Comparison of ENCODE assay signal across 8 cellular contexts in genomic region chr18:13218376-13219011, GRCh38. TPM values are rescaled to one million over a fixed set of nuclear protein-coding genes. Genes with fewer than 3 reads are reported as not detected.
DNase-seq lines count a peak whose midpoint lies in the region; ATAC-seq and TF ChIP-seq lines count a peak whose summit lies in the region.

Gene LDLRAD4 (plus strand): TSS chr18:13218760.

- H3K4me1 Mint-ChIP-seq in activated CD8-positive, alpha-beta T cell treated with anti-CD3 and anti-CD28 coated beads for 36 hours (ENCODE audit: low read depth): peaks cover 43% of the 10 kb centered on the region
- H3K4me1 Mint-ChIP-seq in endothelial cell (ENCODE audit: unreplicated experiment): peaks cover 46% of the 10 kb centered on the region

- POLR2A ChIA-PET in BJ (lab: Charles Lee): no interaction called here
- POLR2A ChIA-PET in activated CD8-positive, alpha-beta T cell treated with anti-CD3 and anti-CD28 coated beads for 36 hours (lab: Charles Lee): interaction anchor here (0.6 to 1.9 kb wide), 8 partner anchors 11 to 237 kb away, joined by 3 to 14 read pairs (median 3); no protein-coding TSS in a partner anchor

- H3K4me3 ChIP-seq in BJ (ENCODE audit: low read depth, low read length) (peak within 1 kb of the TSS; percentile 23), mucosa of stomach (ENCODE audit: low read length) (no peak within 1 kb of the TSS)

- peak within 1 kb of the TSS; percentile 53 for H3K9ac ChIP-seq in mucosa of stomach (ENCODE audit: low read length)

- no peaks in the 10 kb centered on the region for H3K9me3 Mint-ChIP-seq in activated CD8-positive, alpha-beta T cell treated with anti-CD3 and anti-CD28 coated beads for 36 hours
- no peaks in the 10 kb centered on the region for H3K9me3 Mint-ChIP-seq in endothelial cell (ENCODE audit: unreplicated experiment)

- H3K36me3 ChIP-seq in BJ (ENCODE audit: control insufficient read depth, insufficient read depth, low read length): no peaks in the 10 kb centered on the region
- 0 out of 2 replicates have a peak, but pooled peaks cover 6% of the 10 kb centered on the region for H3K36me3 ChIP-seq in KOPT-K1 (ENCODE audit: insufficient read depth, low read length)
- H3K36me3 ChIP-seq in mucosa of stomach (ENCODE audit: control insufficient read depth, insufficient read depth, low read length): no peaks in the 10 kb centered on the region

- peaks cover 31% of the 10 kb centered on the region for H3K4me1 ChIP-seq in mucosa of stomach (ENCODE audit: control insufficient read depth, insufficient read depth, low read length)

- intact Hi-C loops in activated CD8-positive, alpha-beta T cell treated with anti-CD3 and anti-CD28 coated beads for 36 hours (cut with micrococcal nuclease): loop anchor here (5.0 to 10.0 kb wide), 4 partner anchors 49 to 414 kb away; no protein-coding TSS in a partner anchor

- H3K36me3 Mint-ChIP-seq in activated CD8-positive, alpha-beta T cell treated with anti-CD3 and anti-CD28 coated beads for 36 hours (ENCODE audit: low read depth): peaks cover 4% of the 10 kb centered on the region
- H3K36me3 Mint-ChIP-seq in endothelial cell (ENCODE audit: low read depth, unreplicated experiment): peaks cover 7% of the 10 kb centered on the region

- peak within 1 kb of the TSS; percentile 86 for H3K27ac ChIP-seq in KOPT-K1 (ENCODE audit: low read depth, low read length, poor library complexity, severe bottlenecking)

- peak within 1 kb of the TSS; percentile 78 for H3K4me3 Mint-ChIP-seq in activated CD8-positive, alpha-beta T cell treated with anti-CD3 and anti-CD28 coated beads for 36 hours
- peak within 1 kb of the TSS; percentile 82 for H3K4me3 Mint-ChIP-seq in endothelial cell (ENCODE audit: unreplicated experiment)

- peak within 1 kb of the TSS; percentile 44 for H3K27ac Mint-ChIP-seq in activated CD8-positive, alpha-beta T cell treated with anti-CD3 and anti-CD28 coated beads for 36 hours
- H3K27ac Mint-ChIP-seq in endothelial cell (ENCODE audit: unreplicated experiment): peak within 1 kb of the TSS; percentile 17

- CTCF ChIA-PET in BJ (lab: Yijun Ruan, JAX): interaction anchor here (0.6 kb wide), 1 partner anchor 85 kb away, joined by 3 read pairs; no protein-coding TSS in a partner anchor
- CTCF ChIA-PET in activated CD8-positive, alpha-beta T cell treated with anti-CD3 and anti-CD28 coated beads for 36 hours (lab: Charles Lee): interaction anchor here (1.0 to 1.9 kb wide), 4 partner anchors 48 to 245 kb away, joined by 3 to 7 read pairs (median 4); no protein-coding TSS in a partner anchor

- peaks cover 13% of the 10 kb centered on the region for H3K27me3 Mint-ChIP-seq in activated CD8-positive, alpha-beta T cell treated with anti-CD3 and anti-CD28 coated beads for 36 hours
- peaks cover 13% of the 10 kb centered on the region for H3K27me3 Mint-ChIP-seq in endothelial cell (ENCODE audit: unreplicated experiment)

- DNase-seq in BJ (ENCODE audit: low read depth) (no peak), endothelial cell (ENCODE audit: low spot score) (peak; percentile 60), SIG-M5 treated with dmso at 0.1 percent for 504 hours (lab: John Stamatoyannopoulos, UW; ENCODE audit: unreplicated experiment) (no peak)
- peak; percentile 58 for DNase-seq in activated CD8-positive, alpha-beta T cell treated with anti-CD3 and anti-CD28 coated beads for 36 hours

- ATAC-seq in activated CD8-positive, alpha-beta T cell treated with anti-CD3 and anti-CD28 coated beads for 36 hours: peak; percentile 25
- no peak for ATAC-seq in HG02798 (IDR thresholded peaks at IDR 0.05; ENCODE audit: poor library complexity, unreplicated experiment)

- TF ChIP-seq CTCF in BJ (IDR thresholded peaks at IDR 0.05; ENCODE audit: insufficient read depth, low read depth, low read length) (no peak), endothelial cell (IDR thresholded peaks at IDR 0.05; ENCODE audit: unreplicated experiment) (no peak), subcutaneous adipose tissue (IDR thresholded peaks at IDR 0.05; ENCODE audit: low read depth) (no peak)
- no peak for TF ChIP-seq CTCF in activated CD8-positive, alpha-beta T cell treated with anti-CD3 and anti-CD28 coated beads for 36 hours (IDR thresholded peaks at IDR 0.05)

- H3K9me3 ChIP-seq in KOPT-K1 (ENCODE audit: insufficient read depth, low read length, poor library complexity, severe bottlenecking) (no peaks in the 10 kb centered on the region), mucosa of stomach (ENCODE audit: control insufficient read depth, low read length) (no peaks in the 10 kb centered on the region)

- H3K27me3 ChIP-seq in BJ (ENCODE audit: control insufficient read depth, insufficient read depth, low read length) (peaks cover 25% of the 10 kb centered on the region), mucosa of stomach (ENCODE audit: control insufficient read depth, insufficient read depth, low read length) (peaks cover 49% of the 10 kb centered on the region)

RNA-seq across cellular contexts. Expression of gene LDLRAD4, which starts in this region (rescaled TPM):
- 0.07 TPM in 1 of 2 replicates, not detected in the other for polyA plus RNA-seq in BJ (2011; rRNA removed)
- 0.62 TPM in 1 of 2 replicates, not detected in the other for polyA minus RNA-seq in BJ (2011; rRNA and poly(A)+ RNA removed)
- 10 to 100 TPM; 37.3 to 38.5 TPM for total RNA-seq in activated CD8-positive, alpha-beta T cell treated with anti-CD3 and anti-CD28 coated beads for 36 hours
- total RNA-seq in endothelial cell (ENCODE audit: unreplicated experiment) (34.1 TPM), subcutaneous adipose tissue (10 to 100 TPM; 16.4 to 28.4 (median 21.6) TPM)

Comparison
In these comparisons a context has a peak if more than half of its experiments do, and no peak if none do; other contexts are left out.
1. DNase-seq: peak in activated CD8-positive, alpha-beta T cell treated with anti-CD3 and anti-CD28 coated beads for 36 hours (single experiment) and endothelial cell (single experiment); none in BJ (single experiment) and SIG-M5 treated with dmso at 0.1 percent for 504 hours (single experiment).